ENCODE assay signal across 14 cellular contexts in genomic region chr17:73297934-73298861, GRCh38. TPM values are rescaled to one million over a fixed set of nuclear protein-coding genes. Genes with fewer than 3 reads are reported as not detected.
DNase-seq lines count a peak whose midpoint lies in the region; ATAC-seq, FAIRE-seq and TF ChIP-seq lines count a peak whose summit lies in the region.
"Had no signal": no experiment of that assay in that cellular context is flagged by ENCODE, and none has a peak within 500 bp of the region (broad histone marks: within the 10 kb centered on the region; RNA-seq: fewer than 3 reads in every experiment).

No MANE protein-coding gene starts in this region.

- H3K27me3 ChIP-seq in astrocyte (ENCODE audit: insufficient read depth, low read length), result no peaks in the 10 kb centered on the region
- H3K27me3 ChIP-seq in HAP-1 (ENCODE audit: low read depth), result no peaks in the 10 kb centered on the region

- no peaks in the 10 kb centered on the region for H3K27me3 Mint-ChIP-seq in astrocyte (ENCODE audit: low read depth, unreplicated experiment)

- DNase-seq in astrocyte (ENCODE audit: low read depth), result no peak
- DNase-seq in mucosa of descending colon, result no peak
- no peak for DNase-seq in stimulated activated CD4-positive, alpha-beta T cell treated with anti-CD3 and anti-CD28 coated beads, Interleukin-2, amount 100 ng/mL, for 24 hours
- DNase-seq in HAP-1 (ENCODE audit: low spot score in 2 of 2), result no peak
- DNase-seq: activated naive CD4-positive, alpha-beta T cell; islet precursor cell; NCI-H526; stimulated activated naive CD4-positive, alpha-beta T cell treated with Interleukin-2 at 50 U/mL for 16 hours; T1000 had no signal

- H3K36me3 ChIP-seq in astrocyte (ENCODE audit: insufficient read depth, low read length) (no peaks in the 10 kb centered on the region), mucosa of descending colon (ENCODE audit: low read depth) (no peaks in the 10 kb centered on the region), HAP-1 (replicated peaks) (no peaks in the 10 kb centered on the region)

- H3K4me3 ChIP-seq in astrocyte (ENCODE audit: insufficient read depth, low read depth, low read length), result no peak overlapping the region
- H3K4me3 ChIP-seq in mucosa of descending colon, result no peak overlapping the region
- no peak overlapping the region for H3K4me3 ChIP-seq in HAP-1
- H3K4me3 ChIP-seq: skin epidermis had no signal

- no peak overlapping the region for H3K4me3 Mint-ChIP-seq in astrocyte (ENCODE audit: unreplicated experiment)

- intact Hi-C loops in mucosa of descending colon (cut with DNase I, micrococcal nuclease), result no loop called here

- ATAC-seq in HG02763 (IDR thresholded peaks at IDR 0.05; ENCODE audit: unreplicated experiment), result peak; percentile 70
- ATAC-seq in mucosa of descending colon, result peak; percentile 18
- no peak for ATAC-seq in HG03520 (IDR thresholded peaks at IDR 0.05; ENCODE audit: unreplicated experiment)
- no peak for ATAC-seq in GM18907 (IDR thresholded peaks at IDR 0.05; ENCODE audit: unreplicated experiment)

- peaks cover 71% of the 10 kb centered on the region for H4K20me1 ChIP-seq in astrocyte (ENCODE audit: insufficient read depth, low read length)

- H3K4me1 Mint-ChIP-seq in astrocyte (ENCODE audit: low read depth, unreplicated experiment), result peaks cover 21% of the 10 kb centered on the region

- H2AFZ ChIP-seq in astrocyte (ENCODE audit: low read depth, low read length), result no peak overlapping the region

- peaks cover 2% of the 10 kb centered on the region for H3K36me3 Mint-ChIP-seq in astrocyte (ENCODE audit: low read depth, unreplicated experiment)

- no peaks in the 10 kb centered on the region for H3K9me3 ChIP-seq in astrocyte (ENCODE audit: insufficient read depth, low read depth, low read length)
- no peaks in the 10 kb centered on the region for H3K9me3 ChIP-seq in mucosa of descending colon
- no peaks in the 10 kb centered on the region for H3K9me3 ChIP-seq in HAP-1

- H3K79me2 ChIP-seq in astrocyte (ENCODE audit: insufficient read depth, low read length), result peaks cover 77% of the 10 kb centered on the region

- no peaks in the 10 kb centered on the region for H3K9me3 Mint-ChIP-seq in astrocyte (ENCODE audit: unreplicated experiment)

- peak overlapping the region; percentile 60 for H3K4me2 ChIP-seq in astrocyte (ENCODE audit: low read length)

- H3K27ac Mint-ChIP-seq in astrocyte (ENCODE audit: unreplicated experiment), result no peak overlapping the region

- in situ Hi-C loops in HAP-1 (cut with MboI; ENCODE audit: low sequenced_read_pairs), result no loop called here

- TF ChIP-seq CTCF in C4-2B (conservative IDR thresholded peaks at IDR 0.05) (no peak), astrocyte (IDR thresholded peaks at IDR 0.05; ENCODE audit: insufficient read depth, low read depth, low read length) (no peak), mucosa of descending colon (IDR thresholded peaks at IDR 0.05) (no peak)

- H3K9ac ChIP-seq in astrocyte (ENCODE audit: low read length), result peak overlapping the region; percentile 1

- no peak for FAIRE-seq in astrocyte (lab: Jason Lieb, UNC)

- H3K27ac ChIP-seq in C4-2B, result peak overlapping the region; percentile 3; the same call in 1 of the 2 replicates
- H3K27ac ChIP-seq in astrocyte (ENCODE audit: low read depth, low read length), result no peak overlapping the region

- H3K4me1 ChIP-seq in astrocyte (ENCODE audit: insufficient read depth, low read length) (peaks cover 21% of the 10 kb centered on the region), mucosa of descending colon (ENCODE audit: low read depth) (peaks cover 21% of the 10 kb centered on the region), HAP-1 (no peaks in the 10 kb centered on the region)

RNA-seq across cellular contexts. Expression of gene CDC42EP4, which starts 13.6 kb away (rescaled TPM):
- 13.0 and 15.8 TPM in 2 replicates for total RNA-seq in astrocyte
- 10 to 100 TPM; 54.6 to 95.2 (median 75.9) TPM for total RNA-seq in mucosa of descending colon

RNA-seq across cellular contexts. Expression of gene CPSF4L, which starts 36.5 kb away (rescaled TPM):
- total RNA-seq in astrocyte (not detected in 2 replicates), mucosa of descending colon (not detected)

Comparison
In these comparisons a context has a peak if more than half of its experiments do, and no peak if none do; other contexts are left out.
1. ATAC-seq: peak in HG02763 (single experiment) and mucosa of descending colon (single experiment); none in HG03520 (single experiment) and GM18907 (single experiment).